ENCODE assay signal across 1 cellular context in the genomic region with DNA sequence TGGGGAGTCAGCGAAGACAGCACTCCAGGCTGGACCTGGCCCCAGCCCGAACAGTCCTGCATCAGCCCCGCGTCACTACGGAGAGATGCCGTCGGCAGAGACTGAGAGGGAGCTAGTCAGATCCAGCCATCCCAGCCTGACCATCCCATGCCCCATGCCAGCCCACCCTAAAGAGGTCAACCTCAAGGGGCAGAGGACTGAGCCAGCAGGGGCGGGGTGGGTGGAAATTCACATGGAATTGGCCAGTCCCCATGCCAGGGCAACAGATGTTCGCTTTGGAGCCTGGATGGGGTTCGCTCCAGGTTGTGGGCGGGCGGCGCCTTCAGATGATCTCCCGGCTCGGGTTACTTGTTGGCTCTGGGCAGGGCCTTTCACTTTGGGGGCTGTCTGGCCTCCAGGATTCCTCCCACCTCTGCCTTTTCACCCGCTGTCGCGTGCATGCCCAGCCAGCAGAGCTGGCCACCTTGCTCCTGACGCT.
TF ChIP-seq lines count a peak whose summit lies in the region.

No MANE protein-coding gene starts in this region.

TF ChIP-seq in GM23338, 12 proteins besides CTCF, POLR2A, EP300 and RAD21 (continued from another document):
- TF ChIP-seq, protein P1, sequence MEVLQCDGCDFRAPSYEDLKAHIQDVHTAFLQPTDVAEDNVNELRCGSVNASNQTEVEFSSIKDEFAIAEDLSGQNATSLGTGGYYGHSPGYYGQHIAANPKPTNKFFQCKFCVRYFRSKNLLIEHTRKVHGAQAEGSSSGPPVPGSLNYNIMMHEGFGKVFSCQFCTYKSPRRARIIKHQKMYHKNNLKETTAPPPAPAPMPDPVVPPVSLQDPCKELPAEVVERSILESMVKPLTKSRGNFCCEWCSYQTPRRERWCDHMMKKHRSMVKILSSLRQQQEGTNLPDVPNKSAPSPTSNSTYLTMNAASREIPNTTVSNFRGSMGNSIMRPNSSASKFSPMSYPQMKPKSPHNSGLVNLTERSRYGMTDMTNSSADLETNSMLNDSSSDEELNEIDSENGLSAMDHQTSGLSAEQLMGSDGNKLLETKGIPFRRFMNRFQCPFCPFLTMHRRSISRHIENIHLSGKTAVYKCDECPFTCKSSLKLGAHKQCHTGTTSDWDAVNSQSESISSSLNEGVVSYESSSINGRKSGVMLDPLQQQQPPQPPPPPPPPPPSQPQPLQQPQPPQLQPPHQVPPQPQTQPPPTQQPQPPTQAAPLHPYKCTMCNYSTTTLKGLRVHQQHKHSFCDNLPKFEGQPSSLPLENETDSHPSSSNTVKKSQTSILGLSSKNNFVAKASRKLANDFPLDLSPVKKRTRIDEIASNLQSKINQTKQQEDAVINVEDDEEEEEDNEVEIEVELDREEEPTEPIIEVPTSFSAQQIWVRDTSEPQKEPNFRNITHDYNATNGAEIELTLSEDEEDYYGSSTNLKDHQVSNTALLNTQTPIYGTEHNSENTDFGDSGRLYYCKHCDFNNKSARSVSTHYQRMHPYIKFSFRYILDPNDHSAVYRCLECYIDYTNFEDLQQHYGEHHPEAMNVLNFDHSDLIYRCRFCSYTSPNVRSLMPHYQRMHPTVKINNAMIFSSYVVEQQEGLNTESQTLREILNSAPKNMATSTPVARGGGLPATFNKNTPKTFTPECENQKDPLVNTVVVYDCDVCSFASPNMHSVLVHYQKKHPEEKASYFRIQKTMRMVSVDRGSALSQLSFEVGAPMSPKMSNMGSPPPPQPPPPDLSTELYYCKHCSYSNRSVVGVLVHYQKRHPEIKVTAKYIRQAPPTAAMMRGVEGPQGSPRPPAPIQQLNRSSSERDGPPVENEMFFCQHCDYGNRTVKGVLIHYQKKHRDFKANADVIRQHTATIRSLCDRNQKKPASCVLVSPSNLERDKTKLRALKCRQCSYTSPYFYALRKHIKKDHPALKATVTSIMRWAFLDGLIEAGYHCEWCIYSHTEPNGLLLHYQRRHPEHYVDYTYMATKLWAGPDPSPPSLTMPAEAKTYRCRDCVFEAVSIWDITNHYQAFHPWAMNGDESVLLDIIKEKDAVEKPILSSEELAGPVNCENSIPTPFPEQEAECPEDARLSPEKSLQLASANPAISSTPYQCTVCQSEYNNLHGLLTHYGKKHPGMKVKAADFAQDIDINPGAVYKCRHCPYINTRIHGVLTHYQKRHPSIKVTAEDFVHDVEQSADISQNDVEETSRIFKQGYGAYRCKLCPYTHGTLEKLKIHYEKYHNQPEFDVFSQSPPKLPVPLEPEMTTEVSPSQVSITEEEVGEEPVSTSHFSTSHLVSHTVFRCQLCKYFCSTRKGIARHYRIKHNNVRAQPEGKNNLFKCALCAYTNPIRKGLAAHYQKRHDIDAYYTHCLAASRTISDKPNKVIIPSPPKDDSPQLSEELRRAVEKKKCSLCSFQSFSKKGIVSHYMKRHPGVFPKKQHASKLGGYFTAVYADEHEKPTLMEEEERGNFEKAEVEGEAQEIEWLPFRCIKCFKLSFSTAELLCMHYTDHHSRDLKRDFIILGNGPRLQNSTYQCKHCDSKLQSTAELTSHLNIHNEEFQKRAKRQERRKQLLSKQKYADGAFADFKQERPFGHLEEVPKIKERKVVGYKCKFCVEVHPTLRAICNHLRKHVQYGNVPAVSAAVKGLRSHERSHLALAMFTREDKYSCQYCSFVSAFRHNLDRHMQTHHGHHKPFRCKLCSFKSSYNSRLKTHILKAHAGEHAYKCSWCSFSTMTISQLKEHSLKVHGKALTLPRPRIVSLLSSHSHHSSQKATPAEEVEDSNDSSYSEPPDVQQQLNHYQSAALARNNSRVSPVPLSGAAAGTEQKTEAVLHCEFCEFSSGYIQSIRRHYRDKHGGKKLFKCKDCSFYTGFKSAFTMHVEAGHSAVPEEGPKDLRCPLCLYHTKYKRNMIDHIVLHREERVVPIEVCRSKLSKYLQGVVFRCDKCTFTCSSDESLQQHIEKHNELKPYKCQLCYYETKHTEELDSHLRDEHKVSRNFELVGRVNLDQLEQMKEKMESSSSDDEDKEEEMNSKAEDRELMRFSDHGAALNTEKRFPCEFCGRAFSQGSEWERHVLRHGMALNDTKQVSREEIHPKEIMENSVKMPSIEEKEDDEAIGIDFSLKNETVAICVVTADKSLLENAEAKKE (CRISPR knock-in tag; IDR thresholded peaks at IDR 0.05): no peak
- no peak for TF ChIP-seq JUNB (IDR thresholded peaks at IDR 0.05; ENCODE audit: unreplicated experiment)
- no peak for TF ChIP-seq ZNF114 (CRISPR knock-in tag; IDR thresholded peaks at IDR 0.05)
- TF ChIP-seq ZNF331 (CRISPR knock-in tag; IDR thresholded peaks at IDR 0.05; ENCODE audit: low read depth): no peak
